ENCODE assay signal across 18 cellular contexts in genomic region chr10:44325878-44326277, GRCh38. TPM values are rescaled to one million over a fixed set of nuclear protein-coding genes. Genes with fewer than 3 reads are reported as not detected.
DNase-seq lines count a peak whose midpoint lies in the region; ATAC-seq and TF ChIP-seq lines count a peak whose summit lies in the region.
"Had no signal": no experiment of that assay in that cellular context is flagged by ENCODE, and none has a peak within 500 bp of the region (broad histone marks: within the 10 kb centered on the region; RNA-seq: fewer than 3 reads in every experiment).

No MANE protein-coding gene starts in this region.

- H3K9ac ChIP-seq in rectal smooth muscle tissue (ENCODE audit: low read length): no peak overlapping the region
- H3K9ac ChIP-seq: BLaER1 had no signal

- no peaks in the 10 kb centered on the region for H3K9me2 ChIP-seq in hepatocyte (replicated peaks; ENCODE audit: insufficient read depth)

- in situ Hi-C loops in KBM-7 (cut with MboI; ENCODE audit: low pct_unique_long_range_greater_than_20kb, low sequenced_read_pairs): no loop called here

- H3K27ac Mint-ChIP-seq in stimulated activated memory B cell treated with anti-CD40 and anti-IgM and Interleukin-4, amounts not matched to agents 10 μg/mL and 1 μg/mL and 100 μg/mL, for 72 hours: no peak overlapping the region
- no peak overlapping the region for H3K27ac Mint-ChIP-seq in activated naive CD4-positive, alpha-beta T cell treated with anti-CD3 and anti-CD28 coated beads for 36 hours
- H3K27ac Mint-ChIP-seq: CD8-positive, alpha-beta memory T cell; H9 had no signal

- H3K27me3 Mint-ChIP-seq in stimulated activated memory B cell treated with anti-CD40 and anti-IgM and Interleukin-4, amounts not matched to agents 10 μg/mL and 1 μg/mL and 100 μg/mL, for 72 hours: no peaks in the 10 kb centered on the region
- H3K27me3 Mint-ChIP-seq in activated naive CD4-positive, alpha-beta T cell treated with anti-CD3 and anti-CD28 coated beads for 36 hours (ENCODE audit: low read depth): peaks cover 12% of the 10 kb centered on the region

- H3K36me3 ChIP-seq in right atrium auricular region (no peaks in the 10 kb centered on the region), hepatocyte (replicated peaks; ENCODE audit: insufficient read depth, low read depth) (no peaks in the 10 kb centered on the region), rectal smooth muscle tissue (ENCODE audit: control insufficient read depth, insufficient read depth, low read length) (no peaks in the 10 kb centered on the region)
- H3K36me3 ChIP-seq: BLaER1 had no signal

- TF ChIP-seq CTCF in right atrium auricular region (IDR thresholded peaks at IDR 0.05) (no peak), hepatocyte (IDR thresholded peaks at IDR 0.05; ENCODE audit: poor library complexity) (no peak)

- H3K36me3 Mint-ChIP-seq in stimulated activated memory B cell treated with anti-CD40 and anti-IgM and Interleukin-4, amounts not matched to agents 10 μg/mL and 1 μg/mL and 100 μg/mL, for 72 hours: no peaks in the 10 kb centered on the region
- no peaks in the 10 kb centered on the region for H3K36me3 Mint-ChIP-seq in activated naive CD4-positive, alpha-beta T cell treated with anti-CD3 and anti-CD28 coated beads for 36 hours (ENCODE audit: low read depth)
- H3K36me3 Mint-ChIP-seq: CD8-positive, alpha-beta memory T cell had no signal

- H3K27ac ChIP-seq in right atrium auricular region (no peak overlapping the region), hepatocyte (peak overlapping the region; percentile 3), rectal smooth muscle tissue (ENCODE audit: low read depth, low read length) (peak overlapping the region; percentile 21)
- H3K27ac ChIP-seq: BLaER1 had no signal

- intact Hi-C loops in cardiac septum (cut with DNase I): no loop called here
- intact Hi-C loops in activated naive CD4-positive, alpha-beta T cell treated with anti-CD3 and anti-CD28 coated beads for 36 hours (cut with micrococcal nuclease): no loop called here

- 56% methylated on average over 5 of the region's 5 CpGs for WGBS in hepatocyte (ENCODE audit: low lambda C conversion rate, missing lambda C conversion rate)

- H3K79me2 ChIP-seq in hepatocyte: no peaks in the 10 kb centered on the region

- ATAC-seq in stimulated activated memory B cell treated with anti-CD40 and anti-IgM and Interleukin-4, amounts not matched to agents 10 μg/mL and 1 μg/mL and 100 μg/mL, for 72 hours: no peak

- no peaks in the 10 kb centered on the region for H3K9me3 ChIP-seq in right atrium auricular region
- no peaks in the 10 kb centered on the region for H3K9me3 ChIP-seq in hepatocyte (ENCODE audit: low read depth)
- H3K9me3 ChIP-seq: BLaER1, Caco-2 had no signal

- H3K27me3 ChIP-seq in right atrium auricular region (no peaks in the 10 kb centered on the region), hepatocyte (no peaks in the 10 kb centered on the region), rectal smooth muscle tissue (ENCODE audit: control insufficient read depth, insufficient read depth, low read length) (no peaks in the 10 kb centered on the region)
- H3K27me3 ChIP-seq: BLaER1 had no signal

- no peak overlapping the region for H3K4me3 Mint-ChIP-seq in stimulated activated memory B cell treated with anti-CD40 and anti-IgM and Interleukin-4, amounts not matched to agents 10 μg/mL and 1 μg/mL and 100 μg/mL, for 72 hours
- no peak overlapping the region for H3K4me3 Mint-ChIP-seq in activated naive CD4-positive, alpha-beta T cell treated with anti-CD3 and anti-CD28 coated beads for 36 hours
- H3K4me3 Mint-ChIP-seq: CD8-positive, alpha-beta memory T cell; H9 had no signal

- CTCF ChIA-PET in activated naive CD4-positive, alpha-beta T cell treated with anti-CD3 and anti-CD28 coated beads for 36 hours (lab: Charles Lee): interaction anchor here (0.9 kb wide), 1 partner anchor 15 kb away, joined by 4 read pairs; no protein-coding TSS in a partner anchor

- H3K4me1 ChIP-seq in right atrium auricular region: peaks cover 0 to 12% of the 10 kb centered on the region in 2 donors
- peaks cover 8% of the 10 kb centered on the region for H3K4me1 ChIP-seq in hepatocyte (ENCODE audit: insufficient read depth)
- H3K4me1 ChIP-seq in rectal smooth muscle tissue (ENCODE audit: control insufficient read depth, insufficient read depth, low read length): peaks cover 12% of the 10 kb centered on the region
- H3K4me1 ChIP-seq: BLaER1 had no signal

- no peak overlapping the region for H3K4me2 ChIP-seq in hepatocyte

- H3K4me3 ChIP-seq in right atrium auricular region (no peak overlapping the region), hepatocyte (no peak overlapping the region), rectal smooth muscle tissue (ENCODE audit: low read length) (no peak overlapping the region)
- H3K4me3 ChIP-seq: BLaER1 had no signal

- no peak overlapping the region for H2AFZ ChIP-seq in hepatocyte

- no peaks in the 10 kb centered on the region for H4K20me1 ChIP-seq in hepatocyte (ENCODE audit: insufficient read depth, poor library complexity, severe bottlenecking)
- H4K20me1 ChIP-seq: BLaER1 had no signal

- peaks cover 5% of the 10 kb centered on the region for H3K9me3 Mint-ChIP-seq in stimulated activated memory B cell treated with anti-CD40 and anti-IgM and Interleukin-4, amounts not matched to agents 10 μg/mL and 1 μg/mL and 100 μg/mL, for 72 hours
- no peaks in the 10 kb centered on the region for H3K9me3 Mint-ChIP-seq in activated naive CD4-positive, alpha-beta T cell treated with anti-CD3 and anti-CD28 coated beads for 36 hours
- H3K9me3 Mint-ChIP-seq: H9 had no signal

- DNase-seq in right atrium auricular region (ENCODE audit: low spot score): peak; percentile 9
- DNase-seq in cardiac septum (ENCODE audit: low spot score): no peak
- DNase-seq in hepatocyte (ENCODE audit: low spot score): no peak
- DNase-seq in activated CD8-positive, alpha-beta memory T cell treated with anti-CD3 and anti-CD28 coated beads, Interleukin-2, amount 50 U/mL, for 4 hours: no peak
- DNase-seq in KBM-7: no peak
- DNase-seq in activated naive CD4-positive, alpha-beta T cell treated with anti-CD3 and anti-CD28 coated beads for 36 hours: no peak
- DNase-seq: 8988T; AML-193; CD8-positive, alpha-beta memory T cell; DMS79; EL; GOT3; H9 had no signal

- H3K4me1 Mint-ChIP-seq in stimulated activated memory B cell treated with anti-CD40 and anti-IgM and Interleukin-4, amounts not matched to agents 10 μg/mL and 1 μg/mL and 100 μg/mL, for 72 hours: no peaks in the 10 kb centered on the region
- no peaks in the 10 kb centered on the region for H3K4me1 Mint-ChIP-seq in activated naive CD4-positive, alpha-beta T cell treated with anti-CD3 and anti-CD28 coated beads for 36 hours (ENCODE audit: low read depth)
- H3K4me1 Mint-ChIP-seq: CD8-positive, alpha-beta memory T cell; H9 had no signal

RNA-seq across cellular contexts. Expression of gene CXCL12, which starts 59.0 kb away (rescaled TPM):
- 10 to 100 TPM; 53.8 to 64.0 TPM for total RNA-seq in right atrium auricular region
- 121 TPM for total RNA-seq in cardiac septum
- 41.8 and 43.0 TPM in 2 replicates for total RNA-seq in hepatocyte
- 11.1 and 13.2 TPM in 2 replicates for polyA plus RNA-seq in hepatocyte
- not detected for total RNA-seq in activated naive CD4-positive, alpha-beta T cell treated with anti-CD3 and anti-CD28 coated beads for 36 hours
- total RNA-seq: CD8-positive, alpha-beta memory T cell; HT-29 had no signal
- polyA plus RNA-seq: CD8-positive, alpha-beta memory T cell had no signal

Comparison
In these comparisons a context has a peak if more than half of its experiments do, and no peak if none do; other contexts are left out.
1. H3K27ac ChIP-seq: peak in hepatocyte (single experiment) and rectal smooth muscle tissue (single experiment); none in right atrium auricular region (0 of 2).
2. RNA of gene CXCL12, which starts 59.0 kb away (total RNA-seq): 121 TPM in cardiac septum (single experiment), 53.8 to 64.0 TPM in right atrium auricular region and 41.8 to 43.0 TPM in hepatocyte; not detected in activated naive CD4-positive, alpha-beta T cell treated with anti-CD3 and anti-CD28 coated beads for 36 hours; every median in the first group is over 10 times any median in the second.